Comparison of ENCODE assay signal across 8 cellular contexts in genomic region chr6:136249811-136250685, GRCh38. TPM values are rescaled to one million over a fixed set of nuclear protein-coding genes. Genes with fewer than 3 reads are reported as not detected.
DNase-seq lines count a peak whose midpoint lies in the region; ATAC-seq and TF ChIP-seq lines count a peak whose summit lies in the region.

MTFR2 (minus strand) TSS chr6:136250311; CDS start chr6:136249099, 1,212 bp downstream.

- DNase-seq in DMS153 (lab: John Stamatoyannopoulos, UW): peak; percentile 98
- peak; percentile 99 for DNase-seq in OCI-M1 (lab: John Stamatoyannopoulos, UW)
- DNase-seq in activated T-cell treated with anti-CD3 and anti-CD28 coated beads for 1 hour (ENCODE audit: low read depth): peak; percentile 83
- DNase-seq in epithelial cell of esophagus (ENCODE audit: low read depth): peak; percentile 100
- peak; percentile 74 to 82 for DNase-seq in stimulated activated CD8-positive, alpha-beta memory T cell treated with anti-CD3 and anti-CD28 coated beads, Interleukin-2, amount 100 ng/mL, for 48 hours (ENCODE audit: low read depth in 2 of 2)

- H3K27ac Mint-ChIP-seq in IgD-negative memory B cell: peak within 1 kb of the TSS; percentile 13 to 97 (median 67)

- H3K9me3 ChIP-seq in mononuclear cell (ENCODE audit: low read depth, low read length): no peaks in the 10 kb centered on the region

- no peak for TF ChIP-seq CTCF in epithelial cell of esophagus (IDR thresholded peaks at IDR 0.05; ENCODE audit: insufficient read depth, low read depth, low read length, missing control alignments)

- H3K4me3 Mint-ChIP-seq in IgD-negative memory B cell: peak within 1 kb of the TSS; percentile 84 to 98 (median 96)

- H3K4me1 Mint-ChIP-seq in IgD-negative memory B cell: peaks cover 25 to 37% (median 34%) of the 10 kb centered on the region in 3 donors

- H3K9me3 Mint-ChIP-seq in IgD-negative memory B cell: no peaks in the 10 kb centered on the region

- H3K36me3 Mint-ChIP-seq in IgD-negative memory B cell: peaks cover 1% of the 10 kb centered on the region

- no peaks in the 10 kb centered on the region for H3K27me3 ChIP-seq in mononuclear cell (ENCODE audit: insufficient read depth, low read length)

- H3K4me3 ChIP-seq in epithelial cell of esophagus (ENCODE audit: low read length) (peak within 1 kb of the TSS; percentile 87), mononuclear cell (ENCODE audit: low read length) (peak within 1 kb of the TSS; percentile 66)

- peaks cover 20% of the 10 kb centered on the region for H3K4me1 ChIP-seq in mononuclear cell (ENCODE audit: insufficient read depth, low read length)

- no peaks in the 10 kb centered on the region for H3K27me3 Mint-ChIP-seq in IgD-negative memory B cell

- ATAC-seq in GM21576 (IDR thresholded peaks at IDR 0.05; ENCODE audit: unreplicated experiment): peak; percentile 97

RNA-seq across cellular contexts. Expression of gene MTFR2, which starts in this region (rescaled TPM):
- 1.5 TPM for polyA plus RNA-seq in IgD-negative memory B cell
- total RNA-seq in mononuclear cell: 3.9 TPM

Comparison
In these comparisons a context has a peak if more than half of its experiments do, and no peak if none do; other contexts are left out.
1. Peak in every context shown above with its lines: DNase-seq, ATAC-seq and H3K4me3 ChIP-seq.